8 cellular contexts compared by ENCODE assay signal in the genomic region with DNA sequence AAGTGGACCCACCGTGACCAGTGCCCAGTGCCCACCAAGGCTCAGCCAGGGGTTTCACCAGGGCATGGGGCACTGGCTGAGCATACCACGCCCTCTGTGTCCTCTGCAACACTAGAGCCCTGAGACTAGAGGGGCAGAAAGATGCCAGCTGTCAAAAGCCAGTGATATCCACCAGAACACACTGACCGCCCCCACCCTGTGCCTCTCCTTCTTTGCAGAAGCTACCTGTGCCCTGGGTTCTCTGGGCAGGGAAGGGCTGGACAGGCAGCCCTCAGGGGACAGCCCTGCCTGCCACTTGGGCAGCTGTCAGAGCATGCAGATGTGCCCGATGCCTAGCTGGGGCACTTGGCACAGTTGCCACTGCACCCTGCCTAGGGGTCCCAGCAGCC. TPM values are rescaled to one million over a fixed set of nuclear protein-coding genes. Genes with fewer than 3 reads are reported as not detected.
DNase-seq lines count a peak whose midpoint lies in the region; ATAC-seq and TF ChIP-seq lines count a peak whose summit lies in the region.

No MANE protein-coding gene starts in this region.

- peak overlapping the region; percentile 86 for H3K27ac ChIP-seq in prostate gland

- H3K27me3 ChIP-seq in prostate gland (replicated peaks; ENCODE audit: insufficient read depth), result no peaks in the 10 kb centered on the region

- TF ChIP-seq POLR2A in prostate gland (IDR thresholded peaks at IDR 0.05), result no peak

- H3K4me3 Mint-ChIP-seq in T-helper 2 cell treated with Interferon-gamma antibody and Interleukin-4, amounts not matched to agents 5 μg/mL and 100 μg/mL, for 36 hours, result peak overlapping the region; percentile 94

- H3K4me1 ChIP-seq in prostate gland (replicated peaks), result no peaks in the 10 kb centered on the region

- H3K36me3 Mint-ChIP-seq in T-helper 2 cell treated with Interferon-gamma antibody and Interleukin-4, amounts not matched to agents 5 μg/mL and 100 μg/mL, for 36 hours (ENCODE audit: low read depth), result peaks cover 35% of the 10 kb centered on the region

- H3K4me3 ChIP-seq in GM12864 (ENCODE audit: low read depth, low read length) (peak overlapping the region; percentile 64), fibroblast of the aortic adventitia (ENCODE audit: low read depth, low read length) (peak overlapping the region; percentile 90), prostate gland (peak overlapping the region; percentile 55 to 56)

- 39% methylated on average over 4 of the region's 4 CpGs for WGBS in prostate gland

- H3K4me1 Mint-ChIP-seq in T-helper 2 cell treated with Interferon-gamma antibody and Interleukin-4, amounts not matched to agents 5 μg/mL and 100 μg/mL, for 36 hours (ENCODE audit: low read depth), result peaks cover 61% of the 10 kb centered on the region

- H3K9me3 ChIP-seq in prostate gland, result no peaks in the 10 kb centered on the region

- H3K9me3 Mint-ChIP-seq in T-helper 2 cell treated with Interferon-gamma antibody and Interleukin-4, amounts not matched to agents 5 μg/mL and 100 μg/mL, for 36 hours, result no peaks in the 10 kb centered on the region

- H3K27me3 Mint-ChIP-seq in T-helper 2 cell treated with Interferon-gamma antibody and Interleukin-4, amounts not matched to agents 5 μg/mL and 100 μg/mL, for 36 hours (ENCODE audit: low read depth), result no peaks in the 10 kb centered on the region

- intact Hi-C loops in prostate gland (cut with DNase I), result loop anchor here (5.0 kb wide), 1 partner anchor 61 kb away; no protein-coding TSS in a partner anchor

- peak overlapping the region; percentile 91 for H3K27ac Mint-ChIP-seq in T-helper 2 cell treated with Interferon-gamma antibody and Interleukin-4, amounts not matched to agents 5 μg/mL and 100 μg/mL, for 36 hours

- no peaks in the 10 kb centered on the region for H3K36me3 ChIP-seq in prostate gland

- ATAC-seq in GM19467 (IDR thresholded peaks at IDR 0.05; ENCODE audit: unreplicated experiment), result no peak

- TF ChIP-seq CTCF in GM12864 (IDR thresholded peaks at IDR 0.05; ENCODE audit: low read depth, low read length, missing control alignments) (no peak), fibroblast of the aortic adventitia (IDR thresholded peaks at IDR 0.05; ENCODE audit: insufficient read depth, low read length) (no peak), prostate gland (IDR thresholded peaks at IDR 0.05) (no peak)

- no peak for DNase-seq in GM12864 (ENCODE audit: low read depth)
- DNase-seq in T-helper 2 cell treated with Interferon-gamma antibody and Interleukin-4, amounts not matched to agents 5 μg/mL and 100 μg/mL, for 36 hours (ENCODE audit: low spot score), result no peak
- no peak for DNase-seq in fibroblast of the aortic adventitia (ENCODE audit: low read depth)
- DNase-seq in prostate gland (ENCODE audit: low spot score), result no peak
- DNase-seq in stimulated activated naive CD4-positive, alpha-beta T cell (lab: John Stamatoyannopoulos, UW), result no peak
- DNase-seq in cerebellar nuclear complex (lab: John Stamatoyannopoulos, UW), result no peak
- no peak for DNase-seq in NCI-H2107 (lab: John Stamatoyannopoulos, UW)

RNA-seq across cellular contexts. Expression of a gene that starts 0.5 kb away (rescaled TPM):
- total RNA-seq in fibroblast of the aortic adventitia (ENCODE audit: low replicate concordance), result 16.9 and 20.6 TPM in 2 replicates
- 10 to 100 TPM; 23.1 to 40.2 TPM for total RNA-seq in prostate gland

RNA-seq across cellular contexts. Expression of a gene that starts 53.2 kb away (rescaled TPM):
- total RNA-seq in fibroblast of the aortic adventitia (ENCODE audit: low replicate concordance) (under 0.01 TPM in 1 of 2 replicates, not detected in the other), prostate gland (under 1 TPM in 1 of 2 donors, not detected in 1; 0.11 TPM)
